Comparison of ENCODE assay signal across 2 cellular contexts in the genomic region with DNA sequence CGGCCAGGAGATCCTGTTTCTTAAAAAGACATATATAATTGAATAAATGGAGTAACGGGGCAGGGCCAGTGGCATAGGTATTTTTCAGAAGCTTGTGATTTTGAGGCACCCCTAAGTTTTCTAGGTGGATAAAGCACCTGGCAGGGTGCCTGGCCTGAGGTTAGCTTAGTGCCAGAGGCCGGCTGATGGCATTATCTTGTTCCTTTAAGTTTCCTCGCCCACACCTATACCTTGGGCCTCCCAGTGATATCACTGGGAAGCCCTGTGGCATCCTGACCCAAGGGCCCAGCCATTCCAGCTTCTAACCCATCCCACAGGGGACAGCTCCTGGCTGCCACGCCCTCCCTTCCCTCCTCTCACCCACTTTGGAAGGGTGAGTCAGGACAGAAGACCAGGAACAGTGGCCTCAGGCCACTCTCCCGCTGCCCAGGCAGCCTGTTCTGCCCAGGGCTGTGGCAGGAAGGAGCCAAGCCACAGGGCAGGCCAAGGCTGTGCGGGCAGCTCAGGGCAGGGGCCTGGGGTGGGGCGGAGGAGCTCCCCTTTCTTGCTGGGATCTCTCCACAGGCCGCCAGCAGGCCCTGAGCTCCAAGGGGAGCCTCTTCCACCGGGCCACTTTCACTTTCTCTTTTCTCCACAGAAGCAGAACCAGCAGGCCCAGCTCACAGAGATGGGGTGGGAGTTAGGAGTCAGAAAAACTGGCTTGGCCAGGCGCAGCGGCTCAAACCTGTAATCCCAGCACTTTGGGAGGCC.
TF ChIP-seq lines count a peak whose summit lies in the region.

No MANE protein-coding gene starts in this region.

TF ChIP-seq in GM23338, 12 proteins besides CTCF, POLR2A, EP300 and RAD21 (continued from another document):
- TF ChIP-seq, protein P1, sequence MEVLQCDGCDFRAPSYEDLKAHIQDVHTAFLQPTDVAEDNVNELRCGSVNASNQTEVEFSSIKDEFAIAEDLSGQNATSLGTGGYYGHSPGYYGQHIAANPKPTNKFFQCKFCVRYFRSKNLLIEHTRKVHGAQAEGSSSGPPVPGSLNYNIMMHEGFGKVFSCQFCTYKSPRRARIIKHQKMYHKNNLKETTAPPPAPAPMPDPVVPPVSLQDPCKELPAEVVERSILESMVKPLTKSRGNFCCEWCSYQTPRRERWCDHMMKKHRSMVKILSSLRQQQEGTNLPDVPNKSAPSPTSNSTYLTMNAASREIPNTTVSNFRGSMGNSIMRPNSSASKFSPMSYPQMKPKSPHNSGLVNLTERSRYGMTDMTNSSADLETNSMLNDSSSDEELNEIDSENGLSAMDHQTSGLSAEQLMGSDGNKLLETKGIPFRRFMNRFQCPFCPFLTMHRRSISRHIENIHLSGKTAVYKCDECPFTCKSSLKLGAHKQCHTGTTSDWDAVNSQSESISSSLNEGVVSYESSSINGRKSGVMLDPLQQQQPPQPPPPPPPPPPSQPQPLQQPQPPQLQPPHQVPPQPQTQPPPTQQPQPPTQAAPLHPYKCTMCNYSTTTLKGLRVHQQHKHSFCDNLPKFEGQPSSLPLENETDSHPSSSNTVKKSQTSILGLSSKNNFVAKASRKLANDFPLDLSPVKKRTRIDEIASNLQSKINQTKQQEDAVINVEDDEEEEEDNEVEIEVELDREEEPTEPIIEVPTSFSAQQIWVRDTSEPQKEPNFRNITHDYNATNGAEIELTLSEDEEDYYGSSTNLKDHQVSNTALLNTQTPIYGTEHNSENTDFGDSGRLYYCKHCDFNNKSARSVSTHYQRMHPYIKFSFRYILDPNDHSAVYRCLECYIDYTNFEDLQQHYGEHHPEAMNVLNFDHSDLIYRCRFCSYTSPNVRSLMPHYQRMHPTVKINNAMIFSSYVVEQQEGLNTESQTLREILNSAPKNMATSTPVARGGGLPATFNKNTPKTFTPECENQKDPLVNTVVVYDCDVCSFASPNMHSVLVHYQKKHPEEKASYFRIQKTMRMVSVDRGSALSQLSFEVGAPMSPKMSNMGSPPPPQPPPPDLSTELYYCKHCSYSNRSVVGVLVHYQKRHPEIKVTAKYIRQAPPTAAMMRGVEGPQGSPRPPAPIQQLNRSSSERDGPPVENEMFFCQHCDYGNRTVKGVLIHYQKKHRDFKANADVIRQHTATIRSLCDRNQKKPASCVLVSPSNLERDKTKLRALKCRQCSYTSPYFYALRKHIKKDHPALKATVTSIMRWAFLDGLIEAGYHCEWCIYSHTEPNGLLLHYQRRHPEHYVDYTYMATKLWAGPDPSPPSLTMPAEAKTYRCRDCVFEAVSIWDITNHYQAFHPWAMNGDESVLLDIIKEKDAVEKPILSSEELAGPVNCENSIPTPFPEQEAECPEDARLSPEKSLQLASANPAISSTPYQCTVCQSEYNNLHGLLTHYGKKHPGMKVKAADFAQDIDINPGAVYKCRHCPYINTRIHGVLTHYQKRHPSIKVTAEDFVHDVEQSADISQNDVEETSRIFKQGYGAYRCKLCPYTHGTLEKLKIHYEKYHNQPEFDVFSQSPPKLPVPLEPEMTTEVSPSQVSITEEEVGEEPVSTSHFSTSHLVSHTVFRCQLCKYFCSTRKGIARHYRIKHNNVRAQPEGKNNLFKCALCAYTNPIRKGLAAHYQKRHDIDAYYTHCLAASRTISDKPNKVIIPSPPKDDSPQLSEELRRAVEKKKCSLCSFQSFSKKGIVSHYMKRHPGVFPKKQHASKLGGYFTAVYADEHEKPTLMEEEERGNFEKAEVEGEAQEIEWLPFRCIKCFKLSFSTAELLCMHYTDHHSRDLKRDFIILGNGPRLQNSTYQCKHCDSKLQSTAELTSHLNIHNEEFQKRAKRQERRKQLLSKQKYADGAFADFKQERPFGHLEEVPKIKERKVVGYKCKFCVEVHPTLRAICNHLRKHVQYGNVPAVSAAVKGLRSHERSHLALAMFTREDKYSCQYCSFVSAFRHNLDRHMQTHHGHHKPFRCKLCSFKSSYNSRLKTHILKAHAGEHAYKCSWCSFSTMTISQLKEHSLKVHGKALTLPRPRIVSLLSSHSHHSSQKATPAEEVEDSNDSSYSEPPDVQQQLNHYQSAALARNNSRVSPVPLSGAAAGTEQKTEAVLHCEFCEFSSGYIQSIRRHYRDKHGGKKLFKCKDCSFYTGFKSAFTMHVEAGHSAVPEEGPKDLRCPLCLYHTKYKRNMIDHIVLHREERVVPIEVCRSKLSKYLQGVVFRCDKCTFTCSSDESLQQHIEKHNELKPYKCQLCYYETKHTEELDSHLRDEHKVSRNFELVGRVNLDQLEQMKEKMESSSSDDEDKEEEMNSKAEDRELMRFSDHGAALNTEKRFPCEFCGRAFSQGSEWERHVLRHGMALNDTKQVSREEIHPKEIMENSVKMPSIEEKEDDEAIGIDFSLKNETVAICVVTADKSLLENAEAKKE (CRISPR knock-in tag; IDR thresholded peaks at IDR 0.05): no peak
- TF ChIP-seq STAT1 (IDR thresholded peaks at IDR 0.05; ENCODE audit: unreplicated experiment): no peak
- no peak for TF ChIP-seq EZH2phosphoT487 (IDR thresholded peaks at IDR 0.05; ENCODE audit: unreplicated experiment)
- no peak for TF ChIP-seq NANOG (IDR thresholded peaks at IDR 0.05; ENCODE audit: borderline replicate concordance)
TF ChIP-seq in GM23338: peak in this region for 0.

TF ChIP-seq in K562, 482 proteins besides CTCF, POLR2A, EP300 and RAD21 (continued from another document):
- TF ChIP-seq POLR2AphosphoS2 (IDR thresholded peaks at IDR 0.05; ENCODE audit: low read length) (no peak), MYBL2 (IDR thresholded peaks at IDR 0.05; ENCODE audit: low read depth) (no peak), MYBL2 (CRISPR knock-in tag; IDR thresholded peaks at IDR 0.05; ENCODE audit: borderline replicate concordance) (no peak), ZNF354B (CRISPR knock-in tag; IDR thresholded peaks at IDR 0.05) (no peak), JUND (IDR thresholded peaks at IDR 0.05; ENCODE audit: borderline replicate concordance, low read depth, low read length) (0 out of 2 replicates have a peak, but pooled peaks have one; percentile 7), JUND (tag; IDR thresholded peaks at IDR 0.05; ENCODE audit: borderline replicate concordance, low read depth, low read length) (no peak), MCM7 (IDR thresholded peaks at IDR 0.05) (no peak), MECOM (CRISPR knock-in tag; IDR thresholded peaks at IDR 0.05) (no peak), CBX2 (IDR thresholded peaks at IDR 0.05; ENCODE audit: insufficient read depth, low read length, poor library complexity, severe bottlenecking) (no peak), MEF2D (tag; conservative IDR thresholded peaks at IDR 0.05; ENCODE audit: low read depth) (no peak), BCL6 (CRISPR knock-in tag; IDR thresholded peaks at IDR 0.05) (no peak), HEY1 (CRISPR knock-in tag; IDR thresholded peaks at IDR 0.05; ENCODE audit: borderline replicate concordance) (no peak), DMBX1 (CRISPR knock-in tag; IDR thresholded peaks at IDR 0.05; ENCODE audit: borderline replicate concordance) (no peak), SRSF3 (IDR thresholded peaks at IDR 0.05; ENCODE audit: insufficient read depth, low read length) (no peak), ZBTB17 (CRISPR knock-in tag; IDR thresholded peaks at IDR 0.05) (0 out of 2 replicates have a peak, but pooled peaks have one; percentile 24), PHF8 (IDR thresholded peaks at IDR 0.05; ENCODE audit: borderline replicate concordance, low read length) (peak; percentile 23; the same call in 1 of the 2 replicates), ZNF184 (CRISPR knock-in tag; IDR thresholded peaks at IDR 0.05) (no peak), TBL1XR1 (IDR thresholded peaks at IDR 0.05; ENCODE audit: low read length in 2 of 2) (no peak)
- TF ChIP-seq, protein P2, sequence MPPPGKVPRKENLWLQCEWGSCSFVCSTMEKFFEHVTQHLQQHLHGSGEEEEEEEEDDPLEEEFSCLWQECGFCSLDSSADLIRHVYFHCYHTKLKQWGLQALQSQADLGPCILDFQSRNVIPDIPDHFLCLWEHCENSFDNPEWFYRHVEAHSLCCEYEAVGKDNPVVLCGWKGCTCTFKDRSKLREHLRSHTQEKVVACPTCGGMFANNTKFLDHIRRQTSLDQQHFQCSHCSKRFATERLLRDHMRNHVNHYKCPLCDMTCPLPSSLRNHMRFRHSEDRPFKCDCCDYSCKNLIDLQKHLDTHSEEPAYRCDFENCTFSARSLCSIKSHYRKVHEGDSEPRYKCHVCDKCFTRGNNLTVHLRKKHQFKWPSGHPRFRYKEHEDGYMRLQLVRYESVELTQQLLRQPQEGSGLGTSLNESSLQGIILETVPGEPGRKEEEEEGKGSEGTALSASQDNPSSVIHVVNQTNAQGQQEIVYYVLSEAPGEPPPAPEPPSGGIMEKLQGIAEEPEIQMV (tag; conservative IDR thresholded peaks at IDR 0.05; ENCODE audit: low read depth): no peak
- TF ChIP-seq, protein P3, sequence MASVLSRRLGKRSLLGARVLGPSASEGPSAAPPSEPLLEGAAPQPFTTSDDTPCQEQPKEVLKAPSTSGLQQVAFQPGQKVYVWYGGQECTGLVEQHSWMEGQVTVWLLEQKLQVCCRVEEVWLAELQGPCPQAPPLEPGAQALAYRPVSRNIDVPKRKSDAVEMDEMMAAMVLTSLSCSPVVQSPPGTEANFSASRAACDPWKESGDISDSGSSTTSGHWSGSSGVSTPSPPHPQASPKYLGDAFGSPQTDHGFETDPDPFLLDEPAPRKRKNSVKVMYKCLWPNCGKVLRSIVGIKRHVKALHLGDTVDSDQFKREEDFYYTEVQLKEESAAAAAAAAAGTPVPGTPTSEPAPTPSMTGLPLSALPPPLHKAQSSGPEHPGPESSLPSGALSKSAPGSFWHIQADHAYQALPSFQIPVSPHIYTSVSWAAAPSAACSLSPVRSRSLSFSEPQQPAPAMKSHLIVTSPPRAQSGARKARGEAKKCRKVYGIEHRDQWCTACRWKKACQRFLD (CRISPR knock-in tag; IDR thresholded peaks at IDR 0.05): peak; percentile 74; the same call in 1 of the 2 replicates
- TF ChIP-seq, protein P4, sequence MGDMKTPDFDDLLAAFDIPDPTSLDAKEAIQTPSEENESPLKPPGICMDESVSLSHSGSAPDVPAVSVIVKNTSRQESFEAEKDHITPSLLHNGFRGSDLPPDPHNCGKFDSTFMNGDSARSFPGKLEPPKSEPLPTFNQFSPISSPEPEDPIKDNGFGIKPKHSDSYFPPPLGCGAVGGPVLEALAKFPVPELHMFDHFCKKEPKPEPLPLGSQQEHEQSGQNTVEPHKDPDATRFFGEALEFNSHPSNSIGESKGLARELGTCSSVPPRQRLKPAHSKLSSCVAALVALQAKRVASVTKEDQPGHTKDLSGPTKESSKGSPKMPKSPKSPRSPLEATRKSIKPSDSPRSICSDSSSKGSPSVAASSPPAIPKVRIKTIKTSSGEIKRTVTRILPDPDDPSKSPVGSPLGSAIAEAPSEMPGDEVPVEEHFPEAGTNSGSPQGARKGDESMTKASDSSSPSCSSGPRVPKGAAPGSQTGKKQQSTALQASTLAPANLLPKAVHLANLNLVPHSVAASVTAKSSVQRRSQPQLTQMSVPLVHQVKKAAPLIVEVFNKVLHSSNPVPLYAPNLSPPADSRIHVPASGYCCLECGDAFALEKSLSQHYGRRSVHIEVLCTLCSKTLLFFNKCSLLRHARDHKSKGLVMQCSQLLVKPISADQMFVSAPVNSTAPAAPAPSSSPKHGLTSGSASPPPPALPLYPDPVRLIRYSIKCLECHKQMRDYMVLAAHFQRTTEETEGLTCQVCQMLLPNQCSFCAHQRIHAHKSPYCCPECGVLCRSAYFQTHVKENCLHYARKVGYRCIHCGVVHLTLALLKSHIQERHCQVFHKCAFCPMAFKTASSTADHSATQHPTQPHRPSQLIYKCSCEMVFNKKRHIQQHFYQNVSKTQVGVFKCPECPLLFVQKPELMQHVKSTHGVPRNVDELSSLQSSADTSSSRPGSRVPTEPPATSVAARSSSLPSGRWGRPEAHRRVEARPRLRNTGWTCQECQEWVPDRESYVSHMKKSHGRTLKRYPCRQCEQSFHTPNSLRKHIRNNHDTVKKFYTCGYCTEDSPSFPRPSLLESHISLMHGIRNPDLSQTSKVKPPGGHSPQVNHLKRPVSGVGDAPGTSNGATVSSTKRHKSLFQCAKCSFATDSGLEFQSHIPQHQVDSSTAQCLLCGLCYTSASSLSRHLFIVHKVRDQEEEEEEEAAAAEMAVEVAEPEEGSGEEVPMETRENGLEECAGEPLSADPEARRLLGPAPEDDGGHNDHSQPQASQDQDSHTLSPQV (IDR thresholded peaks at IDR 0.05): peak; percentile 61; the same call in 1 of the 2 replicates
